Comparison of ENCODE assay signal across 19 cellular contexts in the genomic region with DNA sequence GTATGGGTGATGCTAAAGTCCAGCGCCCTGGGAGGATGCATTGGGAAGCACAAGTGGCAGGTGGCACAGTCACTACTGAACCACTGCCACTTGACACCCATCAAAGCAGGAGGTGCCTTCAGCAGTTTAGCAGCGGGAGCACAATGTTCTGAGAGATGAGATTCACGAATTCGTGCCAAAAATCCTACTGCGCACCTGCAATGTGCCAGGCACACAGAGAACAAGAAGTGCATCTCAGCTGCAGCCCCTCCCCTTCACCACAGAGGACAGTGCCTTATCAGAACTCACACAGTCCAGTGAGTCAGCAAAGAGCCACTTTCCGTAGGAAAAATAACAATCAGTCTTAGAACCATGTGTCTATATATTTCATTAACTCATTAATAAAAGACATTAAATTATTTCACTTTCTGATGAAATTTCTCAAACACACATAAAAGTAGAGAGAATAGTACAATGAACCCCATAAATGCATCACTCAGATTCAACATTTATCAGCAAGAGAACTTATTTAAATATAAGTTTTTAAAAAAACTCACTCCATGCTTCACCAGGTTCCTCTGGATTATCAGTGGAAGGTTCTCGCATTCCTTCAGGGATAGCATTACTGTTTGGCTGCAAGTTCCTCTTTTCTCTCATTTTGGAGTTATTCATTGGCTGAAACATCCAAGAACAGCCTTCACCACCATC. TPM values are rescaled to one million over a fixed set of nuclear protein-coding genes. Genes with fewer than 3 reads are reported as not detected.
DNase-seq lines count a peak whose midpoint lies in the region; ATAC-seq lines count a peak whose summit lies in the region.
"Had no signal": no experiment of that assay in that cellular context is flagged by ENCODE, and none has a peak within 500 bp of the region (broad histone marks: within the 10 kb centered on the region; RNA-seq: fewer than 3 reads in every experiment).

No MANE protein-coding gene starts in this region.

- DNase-seq in Right ventricle myocardium inferior (ENCODE audit: missing footprints): peak; percentile 44
- DNase-seq in cardiac septum (ENCODE audit: low spot score): no peak
- DNase-seq in NCI-H345 treated with DMSO at 0.1 percent for 48 hours (lab: John Stamatoyannopoulos, UW; ENCODE audit: unreplicated experiment): peak; percentile 89
- peak; percentile 50 for DNase-seq in cerebellar cortex (ENCODE audit: low spot score)
- DNase-seq in Kasumi-1 (lab: John Stamatoyannopoulos, UW): no peak
- DNase-seq in H4 (ENCODE audit: low spot score): no peak
- no peak for DNase-seq in stimulated activated CD4-positive, alpha-beta T cell treated with anti-CD3 and anti-CD28 coated beads, Interleukin-12 subunit alpha, Interleukin-12 subunit beta, amount 100 ng/mL, for 4 hours
- DNase-seq: amniotic stem cell; effector CD4-positive, alpha-beta T cell; Karpas-422; kidney glomerular epithelial cell; NCI-H1930 had no signal

- ATAC-seq in Right ventricle myocardium inferior (peak; percentile 96), GM18858 (IDR thresholded peaks at IDR 0.05; ENCODE audit: unreplicated experiment) (no peak)
- ATAC-seq: A549; stimulated activated memory B cell treated with anti-CD40 and anti-IgM and Interleukin-4, amounts not matched to agents 10 μg/mL and 1 μg/mL and 100 μg/mL, for 72 hours had no signal

- intact Hi-C loops in Right ventricle myocardium inferior (cut with DNase I): loop anchor here (2.0 kb wide), 1 partner anchor 23 kb away; no protein-coding TSS in a partner anchor
- intact Hi-C loops in cardiac septum (cut with DNase I): no loop called here

RNA-seq across cellular contexts. Expression of a gene that starts 47.0 kb away (rescaled TPM):
- not detected for total RNA-seq in Right ventricle myocardium inferior
- 0.24 TPM for total RNA-seq in cardiac septum
- total RNA-seq in H4 (2014; rRNA removed; shearing (Covaris generic)): not detected in 2 replicates
- total RNA-seq: mesothelial cell of epicardium; pulmonary artery endothelial cell; SJSA1; T-helper 2 cell treated with Interferon-gamma antibody and Interleukin-4, amounts not matched to agents 100 ng/mL and 5 ng/mL, for 36 hours had no signal

Comparison
In these comparisons a context has a peak if more than half of its experiments do, and no peak if none do; other contexts are left out.
1. DNase-seq: peak in Right ventricle myocardium inferior (single experiment), NCI-H345 treated with DMSO at 0.1 percent for 48 hours (single experiment) and cerebellar cortex (single experiment); none in cardiac septum (single experiment), Kasumi-1 (0 of 2), H4 (single experiment) and stimulated activated CD4-positive, alpha-beta T cell treated with anti-CD3 and anti-CD28 coated beads, Interleukin-12 subunit alpha, Interleukin-12 subunit beta, amount 100 ng/mL, for 4 hours (single experiment).